In the genomic region with DNA sequence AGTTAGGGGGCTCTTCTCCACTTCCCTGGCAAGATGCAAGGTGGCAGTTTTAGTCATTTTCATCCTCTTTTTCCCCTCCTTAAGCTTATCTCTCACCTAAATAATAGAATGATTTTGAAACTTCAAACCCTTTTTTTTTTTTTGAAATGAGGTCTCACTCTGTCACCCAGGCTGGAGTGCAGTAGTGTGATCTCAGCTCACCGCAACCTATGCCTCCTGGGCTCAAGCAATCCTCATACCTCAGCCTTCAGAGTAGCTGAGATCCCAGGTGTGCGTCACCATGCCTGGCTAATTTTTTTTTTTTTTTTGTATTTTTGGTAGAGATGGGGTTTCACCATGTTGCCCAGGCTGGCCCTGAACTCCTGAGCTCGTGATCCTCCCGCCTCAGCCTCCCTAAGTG, we compare ENCODE assay signal across 8 cellular contexts. TPM values are rescaled to one million over a fixed set of nuclear protein-coding genes. Genes with fewer than 3 reads are reported as not detected.
DNase-seq lines count a peak whose midpoint lies in the region; ATAC-seq and TF ChIP-seq lines count a peak whose summit lies in the region.
"Not testable (repeated sequence)": the region's sequence is repeated elsewhere in the genome, so short reads cannot be mapped to it uniquely, and the experiment has no call there.

No MANE protein-coding gene starts in this region.

- H4K20me1 ChIP-seq in neural progenitor cell (ENCODE audit: low read depth) = not testable (repeated sequence)

- not testable (repeated sequence) for TF ChIP-seq EP300 in gastroesophageal sphincter (IDR thresholded peaks at IDR 0.05)

- intact Hi-C loops in ascending aorta (cut with DNase I) = not testable (repeated sequence)

- H3K79me2 ChIP-seq in neural progenitor cell (ENCODE audit: low read depth) = not testable (repeated sequence)

- H3K27ac ChIP-seq in ascending aorta = peak overlapping the region; percentile 45 to 52
- H3K27ac ChIP-seq in gastroesophageal sphincter = peak overlapping the region; percentile 52 to 84 (median 79)
- not testable (repeated sequence) for H3K27ac ChIP-seq in neural progenitor cell
- peak overlapping the region; percentile 52 for H3K27ac ChIP-seq in thymus (ENCODE audit: low read depth)

- WGBS in gastroesophageal sphincter (ENCODE audit: low coverage in 1 of 2), 2 donors = 74 to 90% methylated on average over 1 to 4 of the region's 4 CpGs
- 56% methylated on average over 4 of the region's 4 CpGs for WGBS in thymus

- H3K27me3 ChIP-seq in ascending aorta; gastroesophageal sphincter; neural progenitor cell; thymus (ENCODE audit: control insufficient read depth, insufficient read depth): not testable (repeated sequence)

- H3K9ac ChIP-seq in neural progenitor cell = not testable (repeated sequence)

- not testable (repeated sequence) for TF ChIP-seq POLR2A in gastroesophageal sphincter (IDR thresholded peaks at IDR 0.05)

- H3K27ac Mint-ChIP-seq in T-helper 2 cell treated with Interferon-gamma antibody and Interleukin-4, amounts not matched to agents 5 μg/mL and 100 μg/mL, for 36 hours = peak overlapping the region; percentile 93
- peak overlapping the region; percentile 57 for H3K27ac Mint-ChIP-seq in neural progenitor cell

- DNase-seq in T-helper 2 cell treated with Interferon-gamma antibody and Interleukin-4, amounts not matched to agents 5 μg/mL and 100 μg/mL, for 36 hours (ENCODE audit: low spot score); ascending aorta (ENCODE audit: low spot score in 2 of 2); neural progenitor cell (ENCODE audit: low spot score): not testable (repeated sequence)

- H3K9me3 Mint-ChIP-seq in T-helper 2 cell treated with Interferon-gamma antibody and Interleukin-4, amounts not matched to agents 5 μg/mL and 100 μg/mL, for 36 hours; neural progenitor cell: not testable (repeated sequence)

- peak overlapping the region; percentile 70 for H3K4me3 Mint-ChIP-seq in T-helper 2 cell treated with Interferon-gamma antibody and Interleukin-4, amounts not matched to agents 5 μg/mL and 100 μg/mL, for 36 hours
- not testable (repeated sequence) for H3K4me3 Mint-ChIP-seq in neural progenitor cell

- H3K4me1 Mint-ChIP-seq in T-helper 2 cell treated with Interferon-gamma antibody and Interleukin-4, amounts not matched to agents 5 μg/mL and 100 μg/mL, for 36 hours (ENCODE audit: low read depth) = peaks cover 26% of the 10 kb centered on the region
- H3K4me1 Mint-ChIP-seq in neural progenitor cell = peaks cover 27% of the 10 kb centered on the region

- peak overlapping the region; percentile 73 for H2AFZ ChIP-seq in neural progenitor cell (replicated peaks)

- H3F3A ChIP-seq in neural progenitor cell (ENCODE audit: low read depth) = not testable (repeated sequence)

- peaks cover 6 to 20% of the 10 kb centered on the region in 2 donors for H3K4me1 ChIP-seq in ascending aorta
- peaks cover 0 to 56% (median 35%) of the 10 kb centered on the region in 3 donors for H3K4me1 ChIP-seq in gastroesophageal sphincter
- not testable (repeated sequence) for H3K4me1 ChIP-seq in neural progenitor cell
- H3K4me1 ChIP-seq in thymus (ENCODE audit: control insufficient read depth, insufficient read depth, low read length) = peaks cover 13% of the 10 kb centered on the region

- ATAC-seq in GM18498 (IDR thresholded peaks at IDR 0.05; ENCODE audit: unreplicated experiment) = peak; percentile 23
- peak; percentile 22 for ATAC-seq in GM21576 (IDR thresholded peaks at IDR 0.05; ENCODE audit: unreplicated experiment)
- peak; percentile 15 for ATAC-seq in HG03442 (IDR thresholded peaks at IDR 0.05; ENCODE audit: unreplicated experiment)
- not testable (repeated sequence) for ATAC-seq in gastroesophageal sphincter

- H3K4me3 ChIP-seq in ascending aorta; gastroesophageal sphincter; neural progenitor cell; thymus (ENCODE audit: low read length): not testable (repeated sequence)

- H3K4me2 ChIP-seq in neural progenitor cell = not testable (repeated sequence)

- TF ChIP-seq CTCF in ascending aorta (IDR thresholded peaks at IDR 0.05); gastroesophageal sphincter (IDR thresholded peaks at IDR 0.05); neural progenitor cell (IDR thresholded peaks at IDR 0.05): not testable (repeated sequence)

- H3K36me3 Mint-ChIP-seq in T-helper 2 cell treated with Interferon-gamma antibody and Interleukin-4, amounts not matched to agents 5 μg/mL and 100 μg/mL, for 36 hours (ENCODE audit: low read depth); neural progenitor cell: not testable (repeated sequence)

- H3K9me3 ChIP-seq in ascending aorta; gastroesophageal sphincter; neural progenitor cell (ENCODE audit: low read depth); thymus (ENCODE audit: control insufficient read depth): not testable (repeated sequence)

- not testable (repeated sequence) for H3K27me3 Mint-ChIP-seq in T-helper 2 cell treated with Interferon-gamma antibody and Interleukin-4, amounts not matched to agents 5 μg/mL and 100 μg/mL, for 36 hours (ENCODE audit: low read depth); neural progenitor cell (ENCODE audit: insufficient read depth, low read depth)

- H3K36me3 ChIP-seq in ascending aorta; gastroesophageal sphincter; neural progenitor cell; thymus (ENCODE audit: control insufficient read depth, insufficient read depth): not testable (repeated sequence)

RNA-seq across cellular contexts. Expression of gene WBP2, which starts 9.8 kb away (rescaled TPM):
- 50.7 TPM for total RNA-seq in ascending aorta
- total RNA-seq in gastroesophageal sphincter = 10 to 100 TPM; 50.0 to 83.9 (median 57.6) TPM
- total RNA-seq in neural progenitor cell (ENCODE audit: low replicate concordance) = 20.9 and 23.8 TPM in 2 replicates
- 96.9 TPM for polyA plus RNA-seq in thymus

RNA-seq across cellular contexts. Expression of gene TRIM47, which starts 13.5 kb away (rescaled TPM):
- total RNA-seq in ascending aorta (132 TPM), gastroesophageal sphincter (100 to 1,000 TPM in 1 of 4 donors, 10 to 100 TPM in 3; 21.0 to 146 (median 40.8) TPM), neural progenitor cell (ENCODE audit: low replicate concordance) (0.90 and 1.3 TPM in 2 replicates)
- polyA plus RNA-seq in thymus = 22.8 TPM

RNA-seq across cellular contexts. Expression of gene UNC13D, which starts 20.7 kb away (rescaled TPM):
- total RNA-seq in ascending aorta = 33.1 TPM
- 10 to 100 TPM in 1 of 4 donors, 1 to 10 TPM in 3; 2.6 to 10.8 (median 5.6) TPM for total RNA-seq in gastroesophageal sphincter
- 0.09 and 0.96 TPM in 2 replicates for total RNA-seq in neural progenitor cell (ENCODE audit: low replicate concordance)
- 59.1 TPM for polyA plus RNA-seq in thymus

RNA-seq across cellular contexts. Expression of gene TRIM65, which starts 31.9 kb away (rescaled TPM):
- total RNA-seq in ascending aorta (43.3 TPM), gastroesophageal sphincter (10 to 100 TPM; 18.7 to 34.4 (median 31.2) TPM), neural progenitor cell (ENCODE audit: low replicate concordance) (17.2 and 36.3 TPM in 2 replicates)
- 20.2 TPM for polyA plus RNA-seq in thymus

RNA-seq across cellular contexts. Expression of gene MRPL38, which starts 39.8 kb away (rescaled TPM):
- total RNA-seq in ascending aorta = 31.9 TPM
- 10 to 100 TPM; 18.4 to 69.6 (median 44.3) TPM for total RNA-seq in gastroesophageal sphincter
- total RNA-seq in neural progenitor cell (ENCODE audit: low replicate concordance) = 26.8 and 57.4 TPM in 2 replicates
- 78.6 TPM for polyA plus RNA-seq in thymus
